5 cellular contexts compared by ENCODE assay signal in the genomic region with DNA sequence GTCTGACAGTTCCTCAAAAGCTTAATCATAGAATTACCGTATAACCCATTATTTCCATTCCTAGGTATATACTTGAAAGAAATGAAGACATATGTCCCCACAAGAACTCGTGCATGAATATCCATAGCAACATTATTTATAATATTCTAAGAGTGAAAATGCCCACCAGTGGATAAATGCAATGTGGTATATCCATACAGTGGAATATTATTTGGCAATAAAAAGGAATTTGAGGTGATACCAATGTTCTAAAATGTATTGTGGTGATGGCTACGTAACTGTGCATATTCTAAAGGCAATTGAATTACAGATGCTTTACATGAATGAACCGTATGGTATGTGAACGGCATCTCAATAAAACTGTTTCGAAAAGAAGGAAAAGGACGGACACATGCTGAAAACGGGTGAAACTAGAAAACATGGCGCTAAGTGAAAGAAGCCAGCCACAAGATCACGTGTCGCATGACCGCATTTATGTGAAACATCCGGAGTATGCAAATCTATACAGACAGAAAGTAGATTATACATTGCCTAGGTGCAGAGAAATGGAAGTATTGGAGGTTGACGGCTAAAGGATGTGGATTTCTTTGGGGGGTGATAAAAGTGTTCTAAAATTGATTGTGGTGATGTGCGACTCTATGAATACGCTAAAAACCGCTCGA. TPM values are rescaled to one million over a fixed set of nuclear protein-coding genes. Genes with fewer than 3 reads are reported as not detected.
"Had no signal": no experiment of that assay in that cellular context is flagged by ENCODE, and none has a peak within 500 bp of the region (broad histone marks: within the 10 kb centered on the region; RNA-seq: fewer than 3 reads in every experiment).

No MANE protein-coding gene starts in this region.

RNA-seq across cellular contexts. Expression of a gene that starts 16.0 kb away (rescaled TPM):
- total RNA-seq: HepG2, HT-29, HT1080, IMR-90 had no signal
- polyA plus RNA-seq: HepG2, IgD-negative memory B cell, IMR-90 had no signal

RNA-seq across cellular contexts. Expression of a gene that starts 29.4 kb away (rescaled TPM):
- total RNA-seq: HepG2, HT-29, HT1080, IMR-90 had no signal
- polyA plus RNA-seq: HepG2, IgD-negative memory B cell had no signal

RNA-seq across cellular contexts. Expression of a gene that starts 46.8 kb away (rescaled TPM):
- polyA plus RNA-seq: IgD-negative memory B cell had no signal
